ENCODE assay signal across 16 cellular contexts in genomic region chr20:57244627-57245214, GRCh38. TPM values are rescaled to one million over a fixed set of nuclear protein-coding genes. Genes with fewer than 3 reads are reported as not detected.
A peak's percentile ranks its signal among the peaks of the same experiment; 100 is the strongest.
DNase-seq lines count a peak whose midpoint lies in the region; ATAC-seq and TF ChIP-seq lines count a peak whose summit lies in the region.
"Had no signal": no experiment of that assay in that cellular context is flagged by ENCODE, and none has a peak within 500 bp of the region (broad histone marks: within the 10 kb centered on the region; RNA-seq: fewer than 3 reads in every experiment).

No MANE protein-coding gene starts in this region.

- in situ Hi-C loops in Panc1 (cut with HindIII; ENCODE audit: low pct_unique_long_range_greater_than_20kb, low sequenced_read_pairs) = no loop called here

- TF ChIP-seq POLR2A in thyroid gland (IDR thresholded peaks at IDR 0.05) (no peak), vagina (IDR thresholded peaks at IDR 0.05) (no peak)

- DNase-seq in Right ventricle myocardium superior = no peak
- DNase-seq in cardiac septum (ENCODE audit: low spot score) = no peak
- no peak for DNase-seq in Panc1 (ENCODE audit: low read depth, low spot score)
- DNase-seq in cardiac muscle cell (ENCODE audit: low read depth in 1 of 2, low spot score in 1 of 2) = no peak
- DNase-seq in thyroid gland = peak; percentile 75 to 77
- no peak for DNase-seq in vagina (ENCODE audit: extremely low spot score in 2 of 2)
- DNase-seq in mesenteric fat pad (ENCODE audit: low spot score) = no peak
- DNase-seq: activated CD4-positive, alpha-beta T cell treated with anti-CD3 and anti-CD28 coated beads for 48 hours; NCI-H1417 treated with DMSO at 0.1 percent for 48 hours; NCI-H446 treated with DMSO at 0.1 percent for 48 hours; sigmoid colon; stimulated activated CD4-positive, alpha-beta T cell treated with anti-CD3 and anti-CD28 coated beads, Interleukin-4, amount 100 ng/mL, for 1 hour; transverse colon had no signal

- no peak overlapping the region for H3K4me3 ChIP-seq in Panc1 (ENCODE audit: low read depth in 2 of 2, low read length in 2 of 2)
- H3K4me3 ChIP-seq in cardiac muscle cell = no peak overlapping the region
- H3K4me3 ChIP-seq in thyroid gland (replicated peaks in 1 of 3) = no peak overlapping the region
- H3K4me3 ChIP-seq in vagina = no peak overlapping the region
- H3K4me3 ChIP-seq: GM23248, sigmoid colon, transverse colon had no signal

- BruUV-seq in Panc1 (replicated peaks; lab: Mats Ljungman, UMichigan) = no TSS peak

- TF ChIP-seq CTCF in Panc1 (IDR thresholded peaks at IDR 0.05) = peak; percentile 49; the same call in 1 of the 2 replicates
- TF ChIP-seq CTCF in cardiac muscle cell (IDR thresholded peaks at IDR 0.05; ENCODE audit: low read depth, low read length) = no peak
- peak in 3 of 6 experiments; percentile 19 to 36 (median 25) for TF ChIP-seq CTCF in thyroid gland (IDR thresholded peaks at IDR 0.05)
- no peak for TF ChIP-seq CTCF in vagina (IDR thresholded peaks at IDR 0.05)

- 54 to 70% methylated on average over 3 of the region's 3 CpGs for WGBS in thyroid gland, 2 donors

- ATAC-seq in Right ventricle myocardium superior (ENCODE audit: poor library complexity) = peak; percentile 34
- ATAC-seq in Panc1 = peak; percentile 86
- no peak for ATAC-seq in HG02884 (IDR thresholded peaks at IDR 0.05; ENCODE audit: unreplicated experiment)

- POLR2A ChIA-PET in Panc1 (lab: Charles Lee) = interaction anchor here (0.8 kb wide), 1 partner anchor 659 kb away, joined by 5 read pairs; no protein-coding TSS in a partner anchor

- CTCF ChIA-PET in Panc1 (lab: Charles Lee) = no interaction called here

- no peaks in the 10 kb centered on the region for H3K27me3 ChIP-seq in Panc1 (ENCODE audit: control insufficient read depth, insufficient read depth, low read length)
- H3K27me3 ChIP-seq in cardiac muscle cell = no peaks in the 10 kb centered on the region
- H3K27me3 ChIP-seq in thyroid gland = no peaks in the 10 kb centered on the region
- no peaks in the 10 kb centered on the region for H3K27me3 ChIP-seq in vagina
- H3K27me3 ChIP-seq: transverse colon had no signal

- no peaks in the 10 kb centered on the region for H3K4me1 ChIP-seq in Panc1 (ENCODE audit: control insufficient read depth, insufficient read depth, low read length)
- peaks cover 6% of the 10 kb centered on the region for H3K4me1 ChIP-seq in cardiac muscle cell (ENCODE audit: low read depth)
- H3K4me1 ChIP-seq in thyroid gland = peaks cover 94 to 97% of the 10 kb centered on the region in 2 donors
- peaks cover 19% of the 10 kb centered on the region for H3K4me1 ChIP-seq in vagina
- H3K4me1 ChIP-seq: transverse colon had no signal

- intact Hi-C loops in Right ventricle myocardium superior (cut with DNase I) (no loop called here), cardiac septum (cut with DNase I) (no loop called here), Panc1 (cut with micrococcal nuclease; ENCODE audit: unreplicated experiment) (no loop called here), thyroid gland (cut with DNase I) (no loop called here), vagina (cut with DNase I) (no loop called here)

- no peaks in the 10 kb centered on the region for H3K36me3 ChIP-seq in Panc1 (ENCODE audit: control insufficient read depth, insufficient read depth, low read length)
- H3K36me3 ChIP-seq in cardiac muscle cell = no peaks in the 10 kb centered on the region
- H3K36me3 ChIP-seq in thyroid gland = no peaks in the 10 kb centered on the region
- no peaks in the 10 kb centered on the region for H3K36me3 ChIP-seq in vagina
- H3K36me3 ChIP-seq: sigmoid colon, transverse colon had no signal

- H3K27ac ChIP-seq in Panc1 (ENCODE audit: low read length) (no peak overlapping the region), cardiac muscle cell (peak overlapping the region; percentile 60), thyroid gland (peak overlapping the region; percentile 94 to 98 (median 97)), vagina (no peak overlapping the region)
- H3K27ac ChIP-seq: GM23248, transverse colon had no signal

- H3K9me3 ChIP-seq in Panc1 (ENCODE audit: control insufficient read depth, insufficient read depth, low read depth, low read length) = no peaks in the 10 kb centered on the region
- H3K9me3 ChIP-seq in cardiac muscle cell (ENCODE audit: low read depth) = no peaks in the 10 kb centered on the region
- no peaks in the 10 kb centered on the region for H3K9me3 ChIP-seq in thyroid gland
- no peaks in the 10 kb centered on the region for H3K9me3 ChIP-seq in vagina
- H3K9me3 ChIP-seq: sigmoid colon, transverse colon had no signal

RNA-seq across cellular contexts. Expression of gene BMP7, which starts 21.7 kb away (rescaled TPM):
- total RNA-seq in Right ventricle myocardium superior = 23.2 TPM
- 2.7 TPM for total RNA-seq in cardiac septum
- total RNA-seq in Panc1 (2021; ENCODE audit: unreplicated experiment) = 11.5 TPM
- 13.0 TPM for polyA plus RNA-seq in Panc1 (2012; ENCODE audit: insufficient read length)
- 213 and 276 TPM in 2 replicates for total RNA-seq in cardiac muscle cell
- polyA plus RNA-seq in cardiac muscle cell = 130 and 178 TPM in 2 replicates
- 100 to 1,000 TPM in 1 of 4 donors, 10 to 100 TPM in 3; 34.0 to 113 (median 80.2) TPM for total RNA-seq in thyroid gland
- total RNA-seq in vagina = 17.2 TPM
- 0.16 TPM for total RNA-seq in mesenteric fat pad
- total RNA-seq: bronchial epithelial cell, GM23248 had no signal
- polyA plus RNA-seq: GM23248 had no signal

Comparison
In these comparisons a context has a peak if more than half of its experiments do, and no peak if none do; other contexts are left out.
1. DNase-seq: peak in thyroid gland (2 of 2); none in Right ventricle myocardium superior (single experiment), cardiac septum (single experiment), Panc1 (single experiment), cardiac muscle cell (0 of 2), vagina (0 of 2) and mesenteric fat pad (single experiment).
2. H3K27ac ChIP-seq: peak in cardiac muscle cell (single experiment) and thyroid gland (3 of 3); none in Panc1 (single experiment) and vagina (single experiment).